18 cellular contexts compared by ENCODE assay signal in the genomic region with DNA sequence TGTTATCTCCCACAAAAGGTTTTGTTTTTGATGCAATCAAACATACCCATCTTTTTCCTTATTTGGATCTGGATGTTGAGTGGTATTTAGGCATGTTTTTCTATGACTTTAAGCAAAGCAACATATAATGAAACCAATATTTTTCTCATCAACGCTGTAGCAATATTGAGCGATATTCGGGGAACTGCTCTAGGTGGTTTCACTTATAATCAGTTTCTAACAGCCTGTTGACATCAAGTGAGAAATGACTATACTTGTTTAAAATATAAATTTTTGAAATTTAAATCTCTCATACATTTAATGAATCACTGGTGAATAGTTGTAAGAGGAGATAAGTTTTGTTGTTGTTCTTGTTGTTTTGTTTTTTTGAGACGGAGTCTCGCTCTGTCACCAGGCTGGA. TPM values are rescaled to one million over a fixed set of nuclear protein-coding genes. Genes with fewer than 3 reads are reported as not detected.
DNase-seq lines count a peak whose midpoint lies in the region; ATAC-seq, FAIRE-seq and TF ChIP-seq lines count a peak whose summit lies in the region.
"Had no signal": no experiment of that assay in that cellular context is flagged by ENCODE, and none has a peak within 500 bp of the region (broad histone marks: within the 10 kb centered on the region; RNA-seq: fewer than 3 reads in every experiment).

No MANE protein-coding gene starts in this region.

- H3K27ac ChIP-seq in A549: no peak overlapping the region
- H3K27ac ChIP-seq in GM23338 (ENCODE audit: low read depth): 0 out of 2 replicates have a peak overlapping the region, but pooled peaks have one; percentile 11
- H3K27ac ChIP-seq: BLaER1 treated with 17β-estradiol and CSF1 and Interleukin-3, amounts not matched to agents 10 nM and 100 nM; GM23248 had no signal

- ATAC-seq in A549: no peak
- ATAC-seq in GM23338: no peak

- H4K20me1 ChIP-seq in GM23338 (replicated peaks; ENCODE audit: insufficient read depth): 0 out of 2 replicates have a peak, but pooled peaks cover 4% of the 10 kb centered on the region
- H4K20me1 ChIP-seq: BLaER1 treated with 17β-estradiol and CSF1 and Interleukin-3, amounts not matched to agents 10 nM and 100 nM had no signal

- no peak for TF ChIP-seq EP300 in A549 (IDR thresholded peaks at IDR 0.05)

- H3K4me3 ChIP-seq in A549 (no peak overlapping the region), GM23338 (no peak overlapping the region)
- H3K4me3 ChIP-seq: BLaER1 treated with 17β-estradiol and CSF1 and Interleukin-3, amounts not matched to agents 10 nM and 100 nM; GM23248 had no signal

- no peak for TF ChIP-seq RAD21 in A549 (conservative IDR thresholded peaks at IDR 0.05 in 1 of 2, IDR thresholded peaks at IDR 0.05 in 1 of 2)

- peak; percentile 61 for FAIRE-seq in A549 (lab: Jason Lieb, UNC)
- FAIRE-seq: GM12892 had no signal

- no peaks in the 10 kb centered on the region for H3K27me3 Mint-ChIP-seq in activated CD4-positive, alpha-beta memory T cell treated with anti-CD3 and anti-CD28 coated beads, Interleukin-2, amount 10 ng/mL, durations not matched to agents 7 days and 5 days
- no peaks in the 10 kb centered on the region for H3K27me3 Mint-ChIP-seq in activated CD4-positive, alpha-beta memory T cell treated with anti-CD3 and anti-CD28 coated beads for 36 hours
- no peaks in the 10 kb centered on the region for H3K27me3 Mint-ChIP-seq in GM23338 (ENCODE audit: insufficient read depth, low read depth, poor library complexity)
- H3K27me3 Mint-ChIP-seq in chondrocyte (ENCODE audit: low read depth): no peaks in the 10 kb centered on the region
- H3K27me3 Mint-ChIP-seq: CD4-positive, alpha-beta T cell; IgD-negative memory B cell had no signal

- H3K9me3 Mint-ChIP-seq in activated CD4-positive, alpha-beta memory T cell treated with anti-CD3 and anti-CD28 coated beads, Interleukin-2, amount 10 ng/mL, durations not matched to agents 7 days and 5 days: no peaks in the 10 kb centered on the region
- no peaks in the 10 kb centered on the region for H3K9me3 Mint-ChIP-seq in activated CD4-positive, alpha-beta memory T cell treated with anti-CD3 and anti-CD28 coated beads for 36 hours
- H3K9me3 Mint-ChIP-seq in GM23338 (no peaks in the 10 kb centered on the region; the same call in 2 of the 3 replicates), chondrocyte (ENCODE audit: low read depth) (no peaks in the 10 kb centered on the region)
- H3K9me3 Mint-ChIP-seq: CD4-positive, alpha-beta T cell; IgD-negative memory B cell had no signal

- TF ChIP-seq CTCF in A549 (IDR thresholded peaks at IDR 0.05) (no peak), GM23338 (conservative IDR thresholded peaks at IDR 0.05; ENCODE audit: low read depth in 2 of 2) (no peak), chondrocyte (IDR thresholded peaks at IDR 0.05) (no peak)

- peaks cover 5% of the 10 kb centered on the region for H3K36me3 Mint-ChIP-seq in activated CD4-positive, alpha-beta memory T cell treated with anti-CD3 and anti-CD28 coated beads, Interleukin-2, amount 10 ng/mL, durations not matched to agents 7 days and 5 days (ENCODE audit: low read depth)
- peaks cover 7% of the 10 kb centered on the region for H3K36me3 Mint-ChIP-seq in activated CD4-positive, alpha-beta memory T cell treated with anti-CD3 and anti-CD28 coated beads for 36 hours
- H3K36me3 Mint-ChIP-seq in GM23338 (ENCODE audit: low read depth) (peaks cover 61% of the 10 kb centered on the region), chondrocyte (ENCODE audit: low read depth) (peaks cover 8% of the 10 kb centered on the region)

- H2AFZ ChIP-seq in GM23338: no peak overlapping the region
- H2AFZ ChIP-seq: GM23248 had no signal

- H3K4me1 ChIP-seq in A549: peaks cover 7% of the 10 kb centered on the region; the same call in 2 of the 3 replicates
- H3K4me1 ChIP-seq in GM23338 (ENCODE audit: insufficient read depth): no peaks in the 10 kb centered on the region
- H3K4me1 ChIP-seq: BLaER1 treated with 17β-estradiol and CSF1 and Interleukin-3, amounts not matched to agents 10 nM and 100 nM had no signal

- peaks cover 33% of the 10 kb centered on the region for H3K36me3 ChIP-seq in GM23338 (ENCODE audit: insufficient read depth)
- H3K36me3 ChIP-seq: BLaER1 treated with 17β-estradiol and CSF1 and Interleukin-3, amounts not matched to agents 10 nM and 100 nM had no signal

- no peaks in the 10 kb centered on the region for H3K27me3 ChIP-seq in GM23338 (ENCODE audit: insufficient read depth)
- H3K27me3 ChIP-seq: BLaER1 treated with 17β-estradiol and CSF1 and Interleukin-3, amounts not matched to agents 10 nM and 100 nM had no signal

- intact Hi-C loops in activated CD4-positive, alpha-beta memory T cell treated with anti-CD3 and anti-CD28 coated beads for 36 hours (cut with micrococcal nuclease): no loop called here

- DNase-seq in activated CD4-positive, alpha-beta memory T cell treated with anti-CD3 and anti-CD28 coated beads, Interleukin-2, amount 10 ng/mL, durations not matched to agents 7 days and 5 days: no peak
- DNase-seq in activated CD4-positive, alpha-beta memory T cell treated with anti-CD3 and anti-CD28 coated beads for 36 hours: no peak
- DNase-seq in A549 (ENCODE audit: low read depth in 1 of 2, low spot score in 1 of 2) (no peak), GM23338 (ENCODE audit: low spot score) (no peak), chondrocyte (ENCODE audit: low spot score) (no peak), NCI-H1092 (lab: John Stamatoyannopoulos, UW) (no peak), inferior parietal cortex (ENCODE audit: extremely low spot score) (no peak), GM03348 (ENCODE audit: low spot score) (no peak)
- DNase-seq: 8988T; ACHN; Calu3; CD4-positive, alpha-beta T cell; DMS 273 treated with DMSO at 0.1 percent for 48 hours; GM23248; H7 had no signal

- H3K4me3 Mint-ChIP-seq in activated CD4-positive, alpha-beta memory T cell treated with anti-CD3 and anti-CD28 coated beads, Interleukin-2, amount 10 ng/mL, durations not matched to agents 7 days and 5 days: peak overlapping the region; percentile 19
- no peak overlapping the region for H3K4me3 Mint-ChIP-seq in activated CD4-positive, alpha-beta memory T cell treated with anti-CD3 and anti-CD28 coated beads for 36 hours
- H3K4me3 Mint-ChIP-seq in GM23338 (no peak overlapping the region), chondrocyte (ENCODE audit: unreplicated experiment) (no peak overlapping the region)
- H3K4me3 Mint-ChIP-seq: CD4-positive, alpha-beta T cell had no signal

- no peak for TF ChIP-seq POLR2A in A549 (IDR thresholded peaks at IDR 0.05; ENCODE audit: low read length)

- H3K79me2 ChIP-seq in GM23338 (replicated peaks; ENCODE audit: insufficient read depth): peaks cover 10% of the 10 kb centered on the region

- H3K4me1 Mint-ChIP-seq in activated CD4-positive, alpha-beta memory T cell treated with anti-CD3 and anti-CD28 coated beads, Interleukin-2, amount 10 ng/mL, durations not matched to agents 7 days and 5 days: peaks cover 12% of the 10 kb centered on the region
- H3K4me1 Mint-ChIP-seq in activated CD4-positive, alpha-beta memory T cell treated with anti-CD3 and anti-CD28 coated beads for 36 hours (ENCODE audit: low read depth): peaks cover 3% of the 10 kb centered on the region
- H3K4me1 Mint-ChIP-seq in GM23338: no peaks in the 10 kb centered on the region
- H3K4me1 Mint-ChIP-seq in chondrocyte (ENCODE audit: low read depth): peaks cover 26% of the 10 kb centered on the region

- H3F3A ChIP-seq in GM23338 (replicated peaks; ENCODE audit: low read depth): no peaks in the 10 kb centered on the region; the same call in 1 of the 2 replicates

- H3K27ac Mint-ChIP-seq in activated CD4-positive, alpha-beta memory T cell treated with anti-CD3 and anti-CD28 coated beads, Interleukin-2, amount 10 ng/mL, durations not matched to agents 7 days and 5 days: peak overlapping the region; percentile 11
- no peak overlapping the region for H3K27ac Mint-ChIP-seq in activated CD4-positive, alpha-beta memory T cell treated with anti-CD3 and anti-CD28 coated beads for 36 hours
- H3K27ac Mint-ChIP-seq in GM23338 (no peak overlapping the region), chondrocyte (ENCODE audit: unreplicated experiment) (peak overlapping the region; percentile 93)
- H3K27ac Mint-ChIP-seq: CD4-positive, alpha-beta T cell; IgD-negative memory B cell had no signal

- POLR2A ChIA-PET in activated CD4-positive, alpha-beta memory T cell treated with anti-CD3 and anti-CD28 coated beads, Interleukin-2, amount 10 ng/mL, durations not matched to agents 7 days and 5 days (lab: Charles Lee): no interaction called here
- POLR2A ChIA-PET in activated CD4-positive, alpha-beta memory T cell treated with anti-CD3 and anti-CD28 coated beads for 36 hours (lab: Charles Lee): no interaction called here
- POLR2A ChIA-PET in A549 (lab: Yijun Ruan, JAX): no interaction called here

- H3K9me2 ChIP-seq in GM23338 (ENCODE audit: insufficient read depth): no peaks in the 10 kb centered on the region

- no peaks in the 10 kb centered on the region for H3K9me3 ChIP-seq in A549
- H3K9me3 ChIP-seq: BLaER1 treated with 17β-estradiol and CSF1 and Interleukin-3, amounts not matched to agents 10 nM and 100 nM had no signal

- no peak overlapping the region for H3K4me2 ChIP-seq in A549
- H3K4me2 ChIP-seq in GM23338: no peak overlapping the region
- H3K4me2 ChIP-seq: BLaER1 treated with 17β-estradiol and CSF1 and Interleukin-3, amounts not matched to agents 10 nM and 100 nM had no signal

- CTCF ChIA-PET in activated CD4-positive, alpha-beta memory T cell treated with anti-CD3 and anti-CD28 coated beads, Interleukin-2, amount 10 ng/mL, durations not matched to agents 7 days and 5 days (lab: Charles Lee): no interaction called here
- CTCF ChIA-PET in activated CD4-positive, alpha-beta memory T cell treated with anti-CD3 and anti-CD28 coated beads for 36 hours (lab: Charles Lee): no interaction called here
- CTCF ChIA-PET in A549 (lab: Yijun Ruan, JAX): no interaction called here

- WGBS in A549 (ENCODE audit: missing lambda C conversion rate): 90% methylated on average over 5 of the region's 5 CpGs

TF ChIP-seq in A549, 52 proteins besides CTCF, POLR2A, EP300 and RAD21 (continues in another document):
- no peak for TF ChIP-seq HOXA7 (CRISPR knock-in tag; IDR thresholded peaks at IDR 0.05)

TF ChIP-seq in GM23338, 12 proteins besides CTCF, POLR2A, EP300 and RAD21 (continues in another document):
- TF ChIP-seq ZNF331 (CRISPR knock-in tag; IDR thresholded peaks at IDR 0.05; ENCODE audit: low read depth) (no peak), ZNF114 (CRISPR knock-in tag; IDR thresholded peaks at IDR 0.05) (no peak)

RNA-seq across cellular contexts. Expression of gene CCAR1, which starts 52.8 kb away (rescaled TPM):
- total RNA-seq in activated CD4-positive, alpha-beta memory T cell treated with anti-CD3 and anti-CD28 coated beads, Interleukin-2, amount 10 ng/mL, durations not matched to agents 7 days and 5 days: 10 to 100 TPM; 80.1 to 86.3 TPM
- 10 to 100 TPM; 72.7 to 74.4 TPM for total RNA-seq in activated CD4-positive, alpha-beta memory T cell treated with anti-CD3 and anti-CD28 coated beads for 36 hours
- polyA plus RNA-seq in A549 (2011; rRNA removed): 98.8 and 99.2 TPM in 2 replicates
- 34.1 and 54.7 TPM in 2 replicates for polyA plus RNA-seq in A549 (2012; cell fraction: cytosol; rRNA removed)
- polyA plus RNA-seq in A549 (2012; cell fraction: nucleus; rRNA removed): 40.6 and 53.3 TPM in 2 replicates
- 103 to 108 TPM (median 107 TPM) in 3 replicates for polyA plus RNA-seq in A549 (2017; fragmentation: RNase III; extraction: RNeasy Plus Mini Kit Qiagen cat#74134 plus additional on column Dnase treatment)
- 136 and 166 TPM in 2 replicates for polyA minus RNA-seq in A549 (2011; rRNA and poly(A)+ RNA removed)
- 84.1 and 118 TPM in 2 replicates for total RNA-seq in GM23338 (2014; rRNA removed; shearing (Covaris generic))
- polyA plus RNA-seq in GM23338 (2016; fragmentation: Nextera tagmentation; extraction: Ambion mirVana): 103 and 121 TPM in 2 replicates
- 46.2 to 57.6 TPM (median 54.8 TPM) in 3 replicates for total RNA-seq in chondrocyte

Comparison
In these comparisons a context has a peak if more than half of its experiments do, and no peak if none do; other contexts are left out.
1. H3K27ac Mint-ChIP-seq: peak in activated CD4-positive, alpha-beta memory T cell treated with anti-CD3 and anti-CD28 coated beads, Interleukin-2, amount 10 ng/mL, durations not matched to agents 7 days and 5 days (single experiment) and chondrocyte (single experiment); none in activated CD4-positive, alpha-beta memory T cell treated with anti-CD3 and anti-CD28 coated beads for 36 hours (single experiment) and GM23338 (single experiment).